ENCODE assay signal across 17 cellular contexts in genomic region chr6:165920896-165921671, GRCh38.
"Had no signal": no experiment of that assay in that cellular context is flagged by ENCODE, and none has a peak within 500 bp of the region (broad histone marks: within the 10 kb centered on the region; RNA-seq: fewer than 3 reads in every experiment).

No MANE protein-coding gene starts in this region.

- H3K4me3 Mint-ChIP-seq: naive B cell, T-helper 17 cell, WTC11 had no signal

- H3K4me3 ChIP-seq: colonic mucosa, left ventricle myocardium inferior, tibial nerve, vagina had no signal

- H3K4me1 ChIP-seq: colonic mucosa, left ventricle myocardium inferior, tibial nerve, vagina had no signal

- H3K36me3 Mint-ChIP-seq: naive B cell, WTC11 had no signal

- DNase-seq: activated CD4-positive, alpha-beta T cell treated with anti-CD3 and anti-CD28 coated beads for 48 hours; activated CD8-positive, alpha-beta memory T cell treated with anti-CD3 and anti-CD28 coated beads, Interleukin-2, amount 50 U/mL, for 48 hours; activated naive CD4-positive, alpha-beta T cell; aorta; caudate nucleus; colonic mucosa; foreskin fibroblast; hypothalamus; left ventricle myocardium inferior; naive B cell; stimulated activated CD4-positive, alpha-beta T cell treated with anti-CD3 and anti-CD28 coated beads, Interleukin-2, amount 100 ng/mL, for 48 hours; stimulated activated naive CD4-positive, alpha-beta T cell; substantia nigra; T-helper 17 cell had no signal

- H3K27me3 ChIP-seq: colonic mucosa, tibial nerve, vagina had no signal

- H3K4me1 Mint-ChIP-seq: naive B cell, T-helper 17 cell had no signal

- H3K27ac Mint-ChIP-seq: naive B cell, T-helper 17 cell, WTC11 had no signal

- ATAC-seq: T-helper 17 cell, WTC11 had no signal

- H3K36me3 ChIP-seq: colonic mucosa, left ventricle myocardium inferior, tibial nerve, vagina had no signal

- H3K9me3 ChIP-seq: colonic mucosa, left ventricle myocardium inferior, tibial nerve, vagina had no signal

- H3K27ac ChIP-seq: colonic mucosa, left ventricle myocardium inferior, tibial nerve, vagina had no signal
